10 cellular contexts compared by ENCODE assay signal in genomic region chr6:132131351-132131750, GRCh38.
A peak's percentile ranks its signal among the peaks of the same experiment; 100 is the strongest.
DNase-seq lines count a peak whose midpoint lies in the region; ATAC-seq and TF ChIP-seq lines count a peak whose summit lies in the region.
"Had no signal": no experiment of that assay in that cellular context is flagged by ENCODE, and none has a peak within 500 bp of the region (broad histone marks: within the 10 kb centered on the region; RNA-seq: fewer than 3 reads in every experiment).

No MANE protein-coding gene starts in this region.

- H3F3A ChIP-seq in Loucy (ENCODE audit: low read depth): peaks cover 20% of the 10 kb centered on the region

- H3K4me1 ChIP-seq in Loucy (ENCODE audit: insufficient read depth, low read length, poor library complexity, severe bottlenecking): peaks cover 71% of the 10 kb centered on the region
- H3K4me1 ChIP-seq in suprapubic skin: peaks cover 49% of the 10 kb centered on the region

- H3K27me3 Mint-ChIP-seq in brain (peaks cover 21% of the 10 kb centered on the region), mesothelial cell of epicardium (ENCODE audit: low read depth) (no peaks in the 10 kb centered on the region)
- peaks cover 3 to 6% of the 10 kb centered on the region in 2 donors for H3K27me3 Mint-ChIP-seq in natural killer cell treated with Interleukin-12 subunit alpha and Interleukin-12 subunit beta and Interleukin-15 and Interleukin-18, amount 100 ng/mL, for 72 hours

- no peak overlapping the region for H2AFZ ChIP-seq in Loucy (ENCODE audit: low read length)

- TF ChIP-seq POLR2A in suprapubic skin (IDR thresholded peaks at IDR 0.05): no peak

- DNase-seq in mesothelial cell of epicardium (ENCODE audit: low spot score in 2 of 2, unreplicated experiment in 2 of 2) (no peak), suprapubic skin (ENCODE audit: low spot score in 2 of 2) (no peak)
- DNase-seq in natural killer cell treated with Interleukin-12 subunit alpha and Interleukin-12 subunit beta and Interleukin-15 and Interleukin-18, amount 100 ng/mL, for 72 hours (ENCODE audit: low spot score): no peak
- DNase-seq: activated CD8-positive, alpha-beta T cell treated with anti-CD3 and anti-CD28 coated beads, Interleukin-2, amount 10 ng/mL, durations not matched to agents 7 days and 5 days had no signal

- H4K20me1 ChIP-seq in Loucy (ENCODE audit: insufficient read depth, low read length, poor library complexity, severe bottlenecking): no peaks in the 10 kb centered on the region

- no peak for ATAC-seq in natural killer cell treated with Interleukin-12 subunit alpha and Interleukin-12 subunit beta and Interleukin-15 and Interleukin-18, amount 100 ng/mL, for 72 hours
- no peak for ATAC-seq in HG02642 (IDR thresholded peaks at IDR 0.05; ENCODE audit: poor library complexity, unreplicated experiment)
- ATAC-seq in HG02938 (IDR thresholded peaks at IDR 0.05; ENCODE audit: unreplicated experiment): no peak
- no peak for ATAC-seq in HG03135 (IDR thresholded peaks at IDR 0.05; ENCODE audit: unreplicated experiment)
- ATAC-seq: activated CD8-positive, alpha-beta T cell treated with anti-CD3 and anti-CD28 coated beads, Interleukin-2, amount 10 ng/mL, durations not matched to agents 7 days and 5 days had no signal

- H3K79me2 ChIP-seq in Loucy (ENCODE audit: insufficient read depth, low read length): no peaks in the 10 kb centered on the region

- peak overlapping the region; percentile 9 to 96 (median 68) for H3K27ac Mint-ChIP-seq in brain
- peak overlapping the region; percentile 76 for H3K27ac Mint-ChIP-seq in mesothelial cell of epicardium
- H3K27ac Mint-ChIP-seq in natural killer cell treated with Interleukin-12 subunit alpha and Interleukin-12 subunit beta and Interleukin-15 and Interleukin-18, amount 100 ng/mL, for 72 hours: no peak overlapping the region
- H3K27ac Mint-ChIP-seq: activated CD8-positive, alpha-beta T cell treated with anti-CD3 and anti-CD28 coated beads, Interleukin-2, amount 10 ng/mL, durations not matched to agents 7 days and 5 days had no signal

- TF ChIP-seq EP300 in suprapubic skin (IDR thresholded peaks at IDR 0.05): no peak

- peak overlapping the region; percentile 89 for H3K27ac ChIP-seq in suprapubic skin
- H3K27ac ChIP-seq: KMS-11 had no signal

- H3K9me3 ChIP-seq in Loucy (ENCODE audit: insufficient read depth, low read depth, low read length): no peaks in the 10 kb centered on the region
- H3K9me3 ChIP-seq in suprapubic skin: no peaks in the 10 kb centered on the region

- no peaks in the 10 kb centered on the region for H3K36me3 Mint-ChIP-seq in brain
- H3K36me3 Mint-ChIP-seq in mesothelial cell of epicardium: no peaks in the 10 kb centered on the region
- H3K36me3 Mint-ChIP-seq in natural killer cell treated with Interleukin-12 subunit alpha and Interleukin-12 subunit beta and Interleukin-15 and Interleukin-18, amount 100 ng/mL, for 72 hours: no peaks in the 10 kb centered on the region

- H3K4me2 ChIP-seq in Loucy (ENCODE audit: low read depth, low read length, poor library complexity, severe bottlenecking): peak overlapping the region; percentile 90
- H3K4me2 ChIP-seq: KMS-11 had no signal

- H3K9ac ChIP-seq in Loucy (ENCODE audit: low read depth, low read length, poor library complexity, severe bottlenecking): peak overlapping the region; percentile 81
- H3K9ac ChIP-seq: KMS-11 had no signal

- peaks cover 42% of the 10 kb centered on the region for H3K4me1 Mint-ChIP-seq in brain
- H3K4me1 Mint-ChIP-seq in mesothelial cell of epicardium: peaks cover 19% of the 10 kb centered on the region
- H3K4me1 Mint-ChIP-seq in natural killer cell treated with Interleukin-12 subunit alpha and Interleukin-12 subunit beta and Interleukin-15 and Interleukin-18, amount 100 ng/mL, for 72 hours (ENCODE audit: low read depth in 2 of 2): no peaks in the 10 kb centered on the region

- H3K4me3 Mint-ChIP-seq in brain (peak overlapping the region in 3 of 5 experiments; percentile 2 to 41 (median 3)), mesothelial cell of epicardium (no peak overlapping the region)
- H3K4me3 Mint-ChIP-seq in natural killer cell treated with Interleukin-12 subunit alpha and Interleukin-12 subunit beta and Interleukin-15 and Interleukin-18, amount 100 ng/mL, for 72 hours: no peak overlapping the region
- H3K4me3 Mint-ChIP-seq: activated CD8-positive, alpha-beta T cell treated with anti-CD3 and anti-CD28 coated beads, Interleukin-2, amount 10 ng/mL, durations not matched to agents 7 days and 5 days had no signal

- H3K4me3 ChIP-seq in Loucy (ENCODE audit: low read length, poor library complexity, severe bottlenecking) (peak overlapping the region; percentile 68), suprapubic skin (peak overlapping the region; percentile 9)

- no peaks in the 10 kb centered on the region for H3K9me2 ChIP-seq in Loucy (replicated peaks; ENCODE audit: low read depth, low read length)

- H3K27me3 ChIP-seq in Loucy (ENCODE audit: insufficient read depth, low read length, poor library complexity, severe bottlenecking) (no peaks in the 10 kb centered on the region), suprapubic skin (no peaks in the 10 kb centered on the region)

- peaks cover 0 to 12% (median 0%) of the 10 kb centered on the region in 5 experiments for H3K9me3 Mint-ChIP-seq in brain
- peaks cover 10% of the 10 kb centered on the region for H3K9me3 Mint-ChIP-seq in mesothelial cell of epicardium
- H3K9me3 Mint-ChIP-seq in natural killer cell treated with Interleukin-12 subunit alpha and Interleukin-12 subunit beta and Interleukin-15 and Interleukin-18, amount 100 ng/mL, for 72 hours: peaks cover 4% of the 10 kb centered on the region

- no peak for TF ChIP-seq CTCF in Loucy (conservative IDR thresholded peaks at IDR 0.05; ENCODE audit: low read length)
- no peak for TF ChIP-seq CTCF in brain (conservative IDR thresholded peaks at IDR 0.05)
- TF ChIP-seq CTCF in mesothelial cell of epicardium (IDR thresholded peaks at IDR 0.05; ENCODE audit: unreplicated experiment): no peak
- no peak for TF ChIP-seq CTCF in suprapubic skin (IDR thresholded peaks at IDR 0.05)

- no peaks in the 10 kb centered on the region for H3K36me3 ChIP-seq in Loucy (ENCODE audit: insufficient read depth, low read length)
- H3K36me3 ChIP-seq in suprapubic skin: no peaks in the 10 kb centered on the region

- WGBS in suprapubic skin: 42% methylated on average over 3 of the region's 3 CpGs

Comparison
In these comparisons a context has a peak if more than half of its experiments do, and no peak if none do; other contexts are left out.
1. H3K27ac Mint-ChIP-seq: peak in brain (5 of 5) and mesothelial cell of epicardium (single experiment); none in natural killer cell treated with Interleukin-12 subunit alpha and Interleukin-12 subunit beta and Interleukin-15 and Interleukin-18, amount 100 ng/mL, for 72 hours (0 of 2).
2. H3K4me3 Mint-ChIP-seq: peak in brain (3 of 5); none in mesothelial cell of epicardium (single experiment) and natural killer cell treated with Interleukin-12 subunit alpha and Interleukin-12 subunit beta and Interleukin-15 and Interleukin-18, amount 100 ng/mL, for 72 hours (single experiment).